ENCODE assay signal across 34 cellular contexts in genomic region chr5:22968386-22968785, GRCh38.
"Had no signal": no experiment of that assay in that cellular context is flagged by ENCODE, and none has a peak within 500 bp of the region (broad histone marks: within the 10 kb centered on the region; RNA-seq: fewer than 3 reads in every experiment).

No MANE protein-coding gene starts in this region.

- H3K4me3 ChIP-seq: MG63 had no signal

- H3K27me3 ChIP-seq: MG63 had no signal

- H3K36me3 ChIP-seq: MG63 had no signal

- DNase-seq: Karpas-422, Kasumi-1, MG63, MM.1S, MV-4-11, NCI-H1048, NCI-H1092, NCI-H1092 treated with DMSO at 0.1 percent for 48 hours, NCI-H1105, NCI-H1105 treated with DMSO at 0.1 percent for 48 hours, NCI-H1417, NCI-H1417 treated with DMSO at 0.1 percent for 48 hours, NCI-H1436, NCI-H1436 treated with DMSO at 0.1 percent for 48 hours, NCI-H146, NCI-H1694, NCI-H1694 treated with DMSO at 0.1 percent for 48 hours, NCI-H187, NCI-H187 treated with DMSO at 0.1 percent for 48 hours, NCI-H1930, NCI-H2029, NCI-H2029 treated with DMSO at 0.1 percent for 48 hours, NCI-H2081, NCI-H2081 treated with DMSO at 0.1 percent for 48 hours, NCI-H2107, NCI-H2171, NCI-H2171 treated with DMSO at 0.1 percent for 48 hours, NCI-H2227 treated with DMSO at 0.1 percent for 48 hours, NCI-H226, NCI-H345, NCI-H446, NCI-H446 treated with DMSO at 0.1 percent for 48 hours, NCI-H510A, NCI-H510A treated with DMSO at 0.1 percent for 48 hours had no signal
